In genomic region chr7:39608278-39608677, GRCh38 we compare ENCODE assay signal across 19 cellular contexts. TPM values are rescaled to one million over a fixed set of nuclear protein-coding genes. Genes with fewer than 3 reads are reported as not detected.
DNase-seq lines count a peak whose midpoint lies in the region; ATAC-seq and TF ChIP-seq lines count a peak whose summit lies in the region.
"Had no signal": no experiment of that assay in that cellular context is flagged by ENCODE, and none has a peak within 500 bp of the region (broad histone marks: within the 10 kb centered on the region; RNA-seq: fewer than 3 reads in every experiment).

No MANE protein-coding gene starts in this region.

- no peaks in the 10 kb centered on the region for H3K36me3 ChIP-seq in left ventricle myocardium inferior
- H3K36me3 ChIP-seq in PC-3 (ENCODE audit: low read depth, low read length), result no peaks in the 10 kb centered on the region
- H3K36me3 ChIP-seq in WERI-Rb-1, result no peaks in the 10 kb centered on the region
- H3K36me3 ChIP-seq in body of pancreas (replicated peaks in 1 of 2; ENCODE audit: insufficient read depth in 1 of 2, low read depth in 2 of 2), result no peaks in the 10 kb centered on the region

- H3K36me3 Mint-ChIP-seq in endothelial cell (ENCODE audit: low read depth, unreplicated experiment) (no peaks in the 10 kb centered on the region), immature natural killer cell (no peaks in the 10 kb centered on the region)

- CTCF ChIA-PET in PC-3 (lab: Charles Lee), result no interaction called here

- no TSS peak for BruUV-seq in PC-3 (replicated peaks; lab: Mats Ljungman, UMichigan)

- H3K27ac ChIP-seq in left ventricle myocardium inferior (replicated peaks) (peak overlapping the region; percentile 78), PC-3 (ENCODE audit: low read length) (peak overlapping the region; percentile 31), WERI-Rb-1 (no peak overlapping the region), body of pancreas (peak overlapping the region in 2 of 4 donors; percentile 43 to 52)
- H3K27ac ChIP-seq: testis had no signal

- POLR2A ChIA-PET in PC-3 (lab: Charles Lee; ENCODE audit: unreplicated experiment), result no interaction called here

- H3K27me3 Mint-ChIP-seq in endothelial cell (ENCODE audit: unreplicated experiment) (peaks cover 5% of the 10 kb centered on the region), immature natural killer cell (ENCODE audit: low read depth in 3 of 3) (peaks cover 2 to 21% (median 19%) of the 10 kb centered on the region in 3 donors)

- H3K9me2 ChIP-seq in PC-3 (replicated peaks; ENCODE audit: low read length), result no peaks in the 10 kb centered on the region

- no peaks in the 10 kb centered on the region for H3K27me3 ChIP-seq in left ventricle myocardium inferior (ENCODE audit: low read depth)
- no peaks in the 10 kb centered on the region for H3K27me3 ChIP-seq in PC-3 (ENCODE audit: low read length)
- no peaks in the 10 kb centered on the region for H3K27me3 ChIP-seq in WERI-Rb-1 (ENCODE audit: insufficient read depth, low read depth, severe bottlenecking)
- H3K27me3 ChIP-seq in body of pancreas, result no peaks in the 10 kb centered on the region
- H3K27me3 ChIP-seq: testis had no signal

- H3K27ac Mint-ChIP-seq in endothelial cell (ENCODE audit: unreplicated experiment), result peak overlapping the region; percentile 98
- H3K27ac Mint-ChIP-seq in immature natural killer cell, result no peak overlapping the region

- no peak for TF ChIP-seq POLR2A in body of pancreas (IDR thresholded peaks at IDR 0.05)

- TF ChIP-seq CTCF in left ventricle myocardium inferior (IDR thresholded peaks at IDR 0.05; ENCODE audit: borderline replicate concordance) (no peak), PC-3 (conservative IDR thresholded peaks at IDR 0.05; ENCODE audit: low read depth, low read length) (no peak), endothelial cell (IDR thresholded peaks at IDR 0.05; ENCODE audit: unreplicated experiment) (no peak), WERI-Rb-1 (IDR thresholded peaks at IDR 0.05; ENCODE audit: low read depth, low read length) (no peak), body of pancreas (IDR thresholded peaks at IDR 0.05) (no peak)

- H2AFZ ChIP-seq in PC-3 (ENCODE audit: low read length), result peak overlapping the region; percentile 8; the same call in 1 of the 2 replicates

- H3K9ac ChIP-seq in PC-3 (ENCODE audit: low read length), result no peak overlapping the region

- WGBS in body of pancreas, 2 donors, result 37 to 51% methylated on average over 3 of the region's 3 CpGs

- H3K9me3 ChIP-seq in left ventricle myocardium inferior (replicated peaks), result no peaks in the 10 kb centered on the region
- no peaks in the 10 kb centered on the region for H3K9me3 ChIP-seq in PC-3 (ENCODE audit: low read length)
- peaks cover 2% of the 10 kb centered on the region for H3K9me3 ChIP-seq in WERI-Rb-1 (ENCODE audit: severe bottlenecking)
- no peaks in the 10 kb centered on the region for H3K9me3 ChIP-seq in body of pancreas
- H3K9me3 ChIP-seq: mucosa of descending colon, testis had no signal

- H3K4me1 Mint-ChIP-seq in endothelial cell (ENCODE audit: unreplicated experiment) (peaks cover 76% of the 10 kb centered on the region), immature natural killer cell (peaks cover 2 to 7% of the 10 kb centered on the region in 2 donors)

- H3K4me1 ChIP-seq in left ventricle myocardium inferior (peaks cover 35% of the 10 kb centered on the region), PC-3 (ENCODE audit: insufficient read depth, low read length) (peaks cover 25% of the 10 kb centered on the region), body of pancreas (peaks cover 5% of the 10 kb centered on the region)
- H3K4me1 ChIP-seq: testis had no signal

- H3K79me2 ChIP-seq in PC-3 (ENCODE audit: low read length), result no peaks in the 10 kb centered on the region

- ATAC-seq in PC-3, result peak; percentile 70
- no peak for ATAC-seq in body of pancreas
- ATAC-seq: mucosa of descending colon had no signal

- no peaks in the 10 kb centered on the region for H4K20me1 ChIP-seq in PC-3 (ENCODE audit: low read length)

- no peaks in the 10 kb centered on the region for H3K9me3 Mint-ChIP-seq in endothelial cell (ENCODE audit: unreplicated experiment)
- H3K9me3 Mint-ChIP-seq in immature natural killer cell, result peaks cover 0 to 3% (median 0%) of the 10 kb centered on the region in 6 donors

- DNase-seq in left ventricle myocardium inferior (no peak), cardiac septum (ENCODE audit: low spot score) (no peak), PC-3 (peak; percentile 32), endothelial cell (ENCODE audit: low spot score) (no peak), immature natural killer cell (no peak), WERI-Rb-1 (no peak), body of pancreas (no peak), NCI-H1048 (lab: John Stamatoyannopoulos, UW) (no peak)
- DNase-seq: activated CD4-positive, CD25-positive, alpha-beta regulatory T cell; amygdala; cerebellar nuclear complex; effector CD4-positive, alpha-beta T cell; Kasumi-1; mucosa of descending colon; NCI-H1436 treated with DMSO at 0.1 percent for 48 hours; NCI-H2171; NCI-H526 treated with DMSO at 0.1 percent for 48 hours; nucleus accumbens; testis had no signal

- no peak overlapping the region for H3K4me3 ChIP-seq in left ventricle myocardium inferior
- H3K4me3 ChIP-seq in PC-3 (ENCODE audit: low read length), result no peak overlapping the region
- H3K4me3 ChIP-seq in WERI-Rb-1 (ENCODE audit: low read depth, low read length), result no peak overlapping the region
- H3K4me3 ChIP-seq in body of pancreas, result no peak overlapping the region
- H3K4me3 ChIP-seq: mucosa of descending colon, testis had no signal

- intact Hi-C loops in left ventricle myocardium inferior (cut with micrococcal nuclease) (no loop called here), cardiac septum (cut with DNase I) (no loop called here), PC-3 (cut with micrococcal nuclease) (no loop called here), body of pancreas (cut with DNase I) (no loop called here)

- H3K4me3 Mint-ChIP-seq in endothelial cell (ENCODE audit: unreplicated experiment) (peak overlapping the region; percentile 63), immature natural killer cell (no peak overlapping the region)

- H3F3A ChIP-seq in PC-3 (ENCODE audit: low read length, unreplicated experiment), result no peaks in the 10 kb centered on the region

- peak overlapping the region; percentile 20 for H3K4me2 ChIP-seq in PC-3 (ENCODE audit: low read length)

RNA-seq across cellular contexts. Expression of gene RALA, which starts 15.1 kb away (rescaled TPM):
- total RNA-seq in left ventricle myocardium inferior, result 29.1 TPM
- total RNA-seq in cardiac septum, result 20.7 TPM
- total RNA-seq in PC-3 (2014; rRNA removed), result 7.5 and 12.9 TPM in 2 replicates
- 202 TPM for total RNA-seq in endothelial cell (ENCODE audit: unreplicated experiment)
- 10 to 100 TPM; 28.9 to 33.7 (median 28.9) TPM for polyA plus RNA-seq in immature natural killer cell
- 10 to 100 TPM; 10.5 to 14.5 TPM for total RNA-seq in body of pancreas

RNA-seq across cellular contexts. Expression of gene YAE1, which starts 42.1 kb away (rescaled TPM):
- total RNA-seq in left ventricle myocardium inferior (18.6 TPM), cardiac septum (15.9 TPM), PC-3 (2014; rRNA removed) (14.7 and 23.6 TPM in 2 replicates), endothelial cell (ENCODE audit: unreplicated experiment) (13.4 TPM), body of pancreas (1 to 10 TPM; 6.6 to 9.9 TPM)
- 1 to 10 TPM; 6.3 to 9.2 (median 9.1) TPM for polyA plus RNA-seq in immature natural killer cell
